In the genomic region with DNA sequence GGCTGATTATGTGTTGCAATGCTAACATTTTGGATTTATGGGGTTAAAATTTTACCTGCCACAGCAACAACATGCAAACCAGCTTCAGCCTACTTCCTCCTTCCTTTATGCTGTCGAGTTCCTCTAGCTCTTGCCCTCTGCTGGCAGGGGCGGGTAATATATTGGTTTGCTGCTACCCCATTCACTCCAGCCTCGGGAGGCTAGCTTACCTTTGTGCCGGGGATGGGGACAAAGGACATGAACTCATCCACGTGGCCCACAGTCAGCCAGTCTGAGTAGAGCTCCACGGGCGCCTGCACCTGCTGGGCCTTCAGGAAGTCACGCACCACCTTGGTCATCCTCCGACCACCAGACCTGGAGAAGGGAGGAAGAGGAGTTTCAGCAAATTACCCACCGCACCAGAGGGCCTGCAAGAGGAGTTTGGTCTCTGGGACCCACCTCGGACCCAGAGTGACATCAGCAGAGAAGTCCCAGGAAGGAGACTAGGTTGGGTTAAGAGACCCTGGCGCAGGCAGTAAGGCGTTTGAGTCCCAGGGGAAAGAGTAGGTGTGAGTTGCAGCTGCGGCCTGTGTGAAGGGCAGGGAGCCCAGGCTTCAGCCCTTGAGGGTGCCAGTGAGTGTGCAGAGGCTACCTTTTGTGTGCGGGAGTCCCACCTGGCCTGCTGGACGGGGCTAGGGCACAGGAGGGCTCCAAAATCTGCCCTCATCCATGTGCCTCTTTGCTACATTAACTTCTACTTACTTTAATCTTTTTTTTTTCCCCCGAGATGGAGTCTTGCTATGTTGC, we compare ENCODE assay signal across 9 cellular contexts. TPM values are rescaled to one million over a fixed set of nuclear protein-coding genes. Genes with fewer than 3 reads are reported as not detected.
A peak's percentile ranks its signal among the peaks of the same experiment; 100 is the strongest.
DNase-seq lines count a peak whose midpoint lies in the region; ATAC-seq and TF ChIP-seq lines count a peak whose summit lies in the region.
"Had no signal": no experiment of that assay in that cellular context is flagged by ENCODE, and none has a peak within 500 bp of the region (broad histone marks: within the 10 kb centered on the region; RNA-seq: fewer than 3 reads in every experiment).

No MANE protein-coding gene starts in this region.

- H3K4me3 Mint-ChIP-seq in nephron, result no peak overlapping the region
- no peak overlapping the region for H3K4me3 Mint-ChIP-seq in activated T-helper 1 cell treated with anti-CD3 and anti-CD28 coated beads, Interleukin-12 subunit alpha, Interleukin-12 subunit beta, Interleukin-2, Interleukin-4 antibody, amounts not matched to agents 30 ng/mL and 10 ng/mL and 1 ng/mL, durations not matched to agents 14 hours and 24 hours and 36 hours

- H2AFZ ChIP-seq in Karpas-422 (ENCODE audit: low read length), result no peak overlapping the region

- no peaks in the 10 kb centered on the region for H3K9me3 Mint-ChIP-seq in nephron
- no peaks in the 10 kb centered on the region for H3K9me3 Mint-ChIP-seq in activated T-helper 1 cell treated with anti-CD3 and anti-CD28 coated beads, Interleukin-12 subunit alpha, Interleukin-12 subunit beta, Interleukin-2, Interleukin-4 antibody, amounts not matched to agents 30 ng/mL and 10 ng/mL and 1 ng/mL, durations not matched to agents 14 hours and 24 hours and 36 hours

- no peaks in the 10 kb centered on the region for H3K4me1 Mint-ChIP-seq in nephron
- no peaks in the 10 kb centered on the region for H3K4me1 Mint-ChIP-seq in activated T-helper 1 cell treated with anti-CD3 and anti-CD28 coated beads, Interleukin-12 subunit alpha, Interleukin-12 subunit beta, Interleukin-2, Interleukin-4 antibody, amounts not matched to agents 30 ng/mL and 10 ng/mL and 1 ng/mL, durations not matched to agents 14 hours and 24 hours and 36 hours (ENCODE audit: low read depth)

- peak in 2 of 3 experiments; percentile 12 to 15 for TF ChIP-seq CTCF in nephron (IDR thresholded peaks at IDR 0.05; ENCODE audit: unreplicated experiment in 3 of 3)

- no peaks in the 10 kb centered on the region for H3K79me2 ChIP-seq in Karpas-422 (ENCODE audit: low read length)

- H3K27ac ChIP-seq in Karpas-422 (ENCODE audit: low read length), result no peak overlapping the region
- H3K27ac ChIP-seq: BLaER1 had no signal

- no peak overlapping the region for H3K4me2 ChIP-seq in Karpas-422 (ENCODE audit: low read depth, low read length, poor library complexity, severe bottlenecking)
- H3K4me2 ChIP-seq: BLaER1 had no signal

- no peaks in the 10 kb centered on the region for H4K20me1 ChIP-seq in Karpas-422 (ENCODE audit: insufficient read depth, low read depth, low read length)
- H4K20me1 ChIP-seq: BLaER1 had no signal

- H3K9ac ChIP-seq in Karpas-422 (ENCODE audit: low read length) (no peak overlapping the region), adipocyte (ENCODE audit: low read length) (no peak overlapping the region)
- H3K9ac ChIP-seq: BLaER1 had no signal

- ATAC-seq in GM19324 (IDR thresholded peaks at IDR 0.05; ENCODE audit: low FRiP score, unreplicated experiment), result no peak

- peaks cover 5% of the 10 kb centered on the region for H3K27me3 Mint-ChIP-seq in nephron (ENCODE audit: low read depth)
- H3K27me3 Mint-ChIP-seq in activated T-helper 1 cell treated with anti-CD3 and anti-CD28 coated beads, Interleukin-12 subunit alpha, Interleukin-12 subunit beta, Interleukin-2, Interleukin-4 antibody, amounts not matched to agents 30 ng/mL and 10 ng/mL and 1 ng/mL, durations not matched to agents 14 hours and 24 hours and 36 hours (ENCODE audit: insufficient read depth), result peaks cover 5% of the 10 kb centered on the region

- no peaks in the 10 kb centered on the region for H3K27me3 ChIP-seq in Karpas-422 (ENCODE audit: low read length)
- H3K27me3 ChIP-seq in adipocyte (replicated peaks; ENCODE audit: control insufficient read depth, insufficient read depth, low read length), result peaks cover 46% of the 10 kb centered on the region
- H3K27me3 ChIP-seq: BLaER1 had no signal

- H3K9me2 ChIP-seq in Karpas-422 (replicated peaks; ENCODE audit: insufficient read depth, low read length), result no peaks in the 10 kb centered on the region

- H3K36me3 Mint-ChIP-seq in nephron (ENCODE audit: low read depth), result no peaks in the 10 kb centered on the region
- H3K36me3 Mint-ChIP-seq in activated T-helper 1 cell treated with anti-CD3 and anti-CD28 coated beads, Interleukin-12 subunit alpha, Interleukin-12 subunit beta, Interleukin-2, Interleukin-4 antibody, amounts not matched to agents 30 ng/mL and 10 ng/mL and 1 ng/mL, durations not matched to agents 14 hours and 24 hours and 36 hours (ENCODE audit: low read depth), result no peaks in the 10 kb centered on the region

- H3K36me3 ChIP-seq in Karpas-422 (ENCODE audit: insufficient read depth, low read length) (no peaks in the 10 kb centered on the region), adipocyte (ENCODE audit: control insufficient read depth, insufficient read depth, low read length, severe bottlenecking) (no peaks in the 10 kb centered on the region)
- H3K36me3 ChIP-seq: BLaER1 had no signal

- DNase-seq in DMS53 (lab: John Stamatoyannopoulos, UW) (peak; percentile 62), DMS53 treated with DMSO at 0.1 percent for 48 hours (lab: John Stamatoyannopoulos, UW; ENCODE audit: unreplicated experiment) (no peak), Karpas-422 (peak; percentile 83), adipocyte (ENCODE audit: low read depth) (peak; percentile 7), NCI-H1092 treated with DMSO at 0.1 percent for 48 hours (lab: John Stamatoyannopoulos, UW) (no peak)
- no peak for DNase-seq in activated T-helper 1 cell treated with anti-CD3 and anti-CD28 coated beads, Interleukin-12 subunit alpha, Interleukin-12 subunit beta, Interleukin-2, Interleukin-4 antibody, amounts not matched to agents 30 ng/mL and 10 ng/mL and 1 ng/mL, durations not matched to agents 14 hours and 24 hours and 36 hours (ENCODE audit: low spot score)

- H3K27ac Mint-ChIP-seq in nephron, result no peak overlapping the region
- no peak overlapping the region for H3K27ac Mint-ChIP-seq in activated T-helper 1 cell treated with anti-CD3 and anti-CD28 coated beads, Interleukin-12 subunit alpha, Interleukin-12 subunit beta, Interleukin-2, Interleukin-4 antibody, amounts not matched to agents 30 ng/mL and 10 ng/mL and 1 ng/mL, durations not matched to agents 14 hours and 24 hours and 36 hours

- no peak overlapping the region for H3K4me3 ChIP-seq in Karpas-422 (ENCODE audit: low read length)
- H3K4me3 ChIP-seq in adipocyte (ENCODE audit: low read length), result no peak overlapping the region
- H3K4me3 ChIP-seq: BLaER1 had no signal

- intact Hi-C loops in activated T-helper 1 cell treated with anti-CD3 and anti-CD28 coated beads, Interleukin-12 subunit alpha, Interleukin-12 subunit beta, Interleukin-2, Interleukin-4 antibody, amounts not matched to agents 30 ng/mL and 10 ng/mL and 1 ng/mL, durations not matched to agents 14 hours and 24 hours and 36 hours (cut with micrococcal nuclease), result loop anchor here (1.0 kb wide), 2 partner anchors 16 to 124 kb away; no protein-coding TSS in a partner anchor

- H3K9me3 ChIP-seq in Karpas-422 (ENCODE audit: low read length) (no peaks in the 10 kb centered on the region), adipocyte (ENCODE audit: control insufficient read depth, low read length) (peaks cover 4% of the 10 kb centered on the region)
- H3K9me3 ChIP-seq: BLaER1 had no signal

- H3K4me1 ChIP-seq in Karpas-422 (ENCODE audit: low read length), result no peaks in the 10 kb centered on the region
- H3K4me1 ChIP-seq in adipocyte (ENCODE audit: control insufficient read depth, insufficient read depth, low read length), result no peaks in the 10 kb centered on the region
- H3K4me1 ChIP-seq: BLaER1 had no signal

RNA-seq across cellular contexts. Expression of a gene that starts 21.8 kb away (rescaled TPM):
- total RNA-seq in Karpas-422 (2014; rRNA removed; shearing (Covaris generic); ENCODE audit: low replicate concordance), result 157 and 172 TPM in 2 replicates
- 131 and 137 TPM in 2 replicates for total RNA-seq in activated T-helper 1 cell treated with anti-CD3 and anti-CD28 coated beads, Interleukin-12 subunit alpha, Interleukin-12 subunit beta, Interleukin-2, Interleukin-4 antibody, amounts not matched to agents 30 ng/mL and 10 ng/mL and 1 ng/mL, durations not matched to agents 14 hours and 24 hours and 36 hours

RNA-seq across cellular contexts. Expression of a gene that starts 43.6 kb away (rescaled TPM):
- total RNA-seq in Karpas-422 (2014; rRNA removed; shearing (Covaris generic); ENCODE audit: low replicate concordance), result not detected in 2 replicates
- total RNA-seq in activated T-helper 1 cell treated with anti-CD3 and anti-CD28 coated beads, Interleukin-12 subunit alpha, Interleukin-12 subunit beta, Interleukin-2, Interleukin-4 antibody, amounts not matched to agents 30 ng/mL and 10 ng/mL and 1 ng/mL, durations not matched to agents 14 hours and 24 hours and 36 hours, result 0.07 TPM in 1 of 2 replicates, not detected in the other

Comparison
In these comparisons a context has a peak if more than half of its experiments do, and no peak if none do; other contexts are left out.
1. DNase-seq: peak in DMS53 (single experiment), Karpas-422 (single experiment) and adipocyte (single experiment); none in DMS53 treated with DMSO at 0.1 percent for 48 hours (single experiment), activated T-helper 1 cell treated with anti-CD3 and anti-CD28 coated beads, Interleukin-12 subunit alpha, Interleukin-12 subunit beta, Interleukin-2, Interleukin-4 antibody, amounts not matched to agents 30 ng/mL and 10 ng/mL and 1 ng/mL, durations not matched to agents 14 hours and 24 hours and 36 hours (single experiment) and NCI-H1092 treated with DMSO at 0.1 percent for 48 hours (single experiment).